1 cellular context compared by ENCODE assay signal in genomic region chr9:93159601-93160418, GRCh38.
TF ChIP-seq lines count a peak whose summit lies in the region.

No MANE protein-coding gene starts in this region.

TF ChIP-seq in HepG2, 621 proteins besides CTCF, POLR2A, EP300 and RAD21 (continued from another document and continues in another):
- TF ChIP-seq, protein P1, sequence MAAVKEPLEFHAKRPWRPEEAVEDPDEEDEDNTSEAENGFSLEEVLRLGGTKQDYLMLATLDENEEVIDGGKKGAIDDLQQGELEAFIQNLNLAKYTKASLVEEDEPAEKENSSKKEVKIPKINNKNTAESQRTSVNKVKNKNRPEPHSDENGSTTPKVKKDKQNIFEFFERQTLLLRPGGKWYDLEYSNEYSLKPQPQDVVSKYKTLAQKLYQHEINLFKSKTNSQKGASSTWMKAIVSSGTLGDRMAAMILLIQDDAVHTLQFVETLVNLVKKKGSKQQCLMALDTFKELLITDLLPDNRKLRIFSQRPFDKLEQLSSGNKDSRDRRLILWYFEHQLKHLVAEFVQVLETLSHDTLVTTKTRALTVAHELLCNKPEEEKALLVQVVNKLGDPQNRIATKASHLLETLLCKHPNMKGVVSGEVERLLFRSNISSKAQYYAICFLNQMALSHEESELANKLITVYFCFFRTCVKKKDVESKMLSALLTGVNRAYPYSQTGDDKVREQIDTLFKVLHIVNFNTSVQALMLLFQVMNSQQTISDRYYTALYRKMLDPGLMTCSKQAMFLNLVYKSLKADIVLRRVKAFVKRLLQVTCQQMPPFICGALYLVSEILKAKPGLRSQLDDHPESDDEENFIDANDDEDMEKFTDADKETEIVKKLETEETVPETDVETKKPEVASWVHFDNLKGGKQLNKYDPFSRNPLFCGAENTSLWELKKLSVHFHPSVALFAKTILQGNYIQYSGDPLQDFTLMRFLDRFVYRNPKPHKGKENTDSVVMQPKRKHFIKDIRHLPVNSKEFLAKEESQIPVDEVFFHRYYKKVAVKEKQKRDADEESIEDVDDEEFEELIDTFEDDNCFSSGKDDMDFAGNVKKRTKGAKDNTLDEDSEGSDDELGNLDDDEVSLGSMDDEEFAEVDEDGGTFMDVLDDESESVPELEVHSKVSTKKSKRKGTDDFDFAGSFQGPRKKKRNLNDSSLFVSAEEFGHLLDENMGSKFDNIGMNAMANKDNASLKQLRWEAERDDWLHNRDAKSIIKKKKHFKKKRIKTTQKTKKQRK (IDR thresholded peaks at IDR 0.05; ENCODE audit: low read length), result no peak
- TF ChIP-seq PHF21A (CRISPR knock-in tag; IDR thresholded peaks at IDR 0.05) (peak; percentile 48), ZNF672 (CRISPR knock-in tag; IDR thresholded peaks at IDR 0.05) (no peak), HES4 (CRISPR knock-in tag; IDR thresholded peaks at IDR 0.05; ENCODE audit: borderline replicate concordance) (peak; percentile 33; the same call in 1 of the 2 replicates), ZFP62 (CRISPR knock-in tag; IDR thresholded peaks at IDR 0.05) (no peak), POGZ (CRISPR knock-in tag; IDR thresholded peaks at IDR 0.05) (no peak), MTA3 (CRISPR knock-in tag; IDR thresholded peaks at IDR 0.05) (no peak), DR1 (CRISPR knock-in tag; IDR thresholded peaks at IDR 0.05) (no peak), NFKB2 (CRISPR knock-in tag; IDR thresholded peaks at IDR 0.05; ENCODE audit: borderline replicate concordance) (peak; percentile 34; the same call in 1 of the 2 replicates), CSRNP1 (CRISPR knock-in tag; IDR thresholded peaks at IDR 0.05) (no peak), PHF5A (CRISPR knock-in tag; IDR thresholded peaks at IDR 0.05; ENCODE audit: low read depth, unreplicated experiment) (no peak), KAT2B (IDR thresholded peaks at IDR 0.05; ENCODE audit: borderline replicate concordance, low read depth, low read length) (no peak), XRCC5 (optimal IDR thresholded peaks at IDR 0.05; ENCODE audit: low read length) (peak; percentile 80), ZC3H13 (CRISPR knock-in tag; IDR thresholded peaks at IDR 0.05) (no peak), CAMTA2 (CRISPR knock-in tag; IDR thresholded peaks at IDR 0.05; ENCODE audit: borderline replicate concordance) (no peak), ATF7-NPFF (CRISPR knock-in tag; IDR thresholded peaks at IDR 0.05; ENCODE audit: low read depth) (no peak), DNMT3B (CRISPR knock-in tag; conservative IDR thresholded peaks at IDR 0.05) (no peak), NFE2L1 (CRISPR knock-in tag; IDR thresholded peaks at IDR 0.05; ENCODE audit: borderline replicate concordance) (no peak), PRMT3 (CRISPR knock-in tag; IDR thresholded peaks at IDR 0.05; ENCODE audit: borderline replicate concordance, low read depth) (no peak), ZNF800 (CRISPR knock-in tag; IDR thresholded peaks at IDR 0.05) (no peak), ZNF747 (CRISPR knock-in tag; IDR thresholded peaks at IDR 0.05; ENCODE audit: borderline replicate concordance) (no peak), CEBPB (IDR thresholded peaks at IDR 0.05; ENCODE audit: borderline replicate concordance, low read depth, low read length) (no peak), POLR2G (IDR thresholded peaks at IDR 0.05; ENCODE audit: low read depth, low read length) (no peak), ZNF343 (CRISPR knock-in tag; IDR thresholded peaks at IDR 0.05) (no peak), MIER3 (CRISPR knock-in tag; IDR thresholded peaks at IDR 0.05; ENCODE audit: borderline replicate concordance) (peak; percentile 76; the same call in 1 of the 2 replicates), ZNF574 (CRISPR knock-in tag; IDR thresholded peaks at IDR 0.05) (peak; percentile 44; the same call in 1 of the 2 replicates), HIC2 (CRISPR knock-in tag; IDR thresholded peaks at IDR 0.05; ENCODE audit: low read depth) (no peak)
- TF ChIP-seq, protein P2, sequence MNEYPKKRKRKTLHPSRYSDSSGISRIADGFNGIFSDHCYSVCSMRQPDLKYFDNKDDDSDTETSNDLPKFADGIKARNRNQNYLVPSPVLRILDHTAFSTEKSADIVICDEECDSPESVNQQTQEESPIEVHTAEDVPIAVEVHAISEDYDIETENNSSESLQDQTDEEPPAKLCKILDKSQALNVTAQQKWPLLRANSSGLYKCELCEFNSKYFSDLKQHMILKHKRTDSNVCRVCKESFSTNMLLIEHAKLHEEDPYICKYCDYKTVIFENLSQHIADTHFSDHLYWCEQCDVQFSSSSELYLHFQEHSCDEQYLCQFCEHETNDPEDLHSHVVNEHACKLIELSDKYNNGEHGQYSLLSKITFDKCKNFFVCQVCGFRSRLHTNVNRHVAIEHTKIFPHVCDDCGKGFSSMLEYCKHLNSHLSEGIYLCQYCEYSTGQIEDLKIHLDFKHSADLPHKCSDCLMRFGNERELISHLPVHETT (CRISPR knock-in tag; conservative IDR thresholded peaks at IDR 0.05), result no peak
- TF ChIP-seq, protein P3, sequence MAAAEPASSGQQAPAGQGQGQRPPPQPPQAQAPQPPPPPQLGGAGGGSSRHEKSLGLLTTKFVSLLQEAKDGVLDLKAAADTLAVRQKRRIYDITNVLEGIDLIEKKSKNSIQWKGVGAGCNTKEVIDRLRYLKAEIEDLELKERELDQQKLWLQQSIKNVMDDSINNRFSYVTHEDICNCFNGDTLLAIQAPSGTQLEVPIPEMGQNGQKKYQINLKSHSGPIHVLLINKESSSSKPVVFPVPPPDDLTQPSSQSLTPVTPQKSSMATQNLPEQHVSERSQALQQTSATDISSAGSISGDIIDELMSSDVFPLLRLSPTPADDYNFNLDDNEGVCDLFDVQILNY (CRISPR knock-in tag; conservative IDR thresholded peaks at IDR 0.05), result 0 out of 2 replicates have a peak, but pooled peaks have one; percentile 49
- TF ChIP-seq, protein P4, sequence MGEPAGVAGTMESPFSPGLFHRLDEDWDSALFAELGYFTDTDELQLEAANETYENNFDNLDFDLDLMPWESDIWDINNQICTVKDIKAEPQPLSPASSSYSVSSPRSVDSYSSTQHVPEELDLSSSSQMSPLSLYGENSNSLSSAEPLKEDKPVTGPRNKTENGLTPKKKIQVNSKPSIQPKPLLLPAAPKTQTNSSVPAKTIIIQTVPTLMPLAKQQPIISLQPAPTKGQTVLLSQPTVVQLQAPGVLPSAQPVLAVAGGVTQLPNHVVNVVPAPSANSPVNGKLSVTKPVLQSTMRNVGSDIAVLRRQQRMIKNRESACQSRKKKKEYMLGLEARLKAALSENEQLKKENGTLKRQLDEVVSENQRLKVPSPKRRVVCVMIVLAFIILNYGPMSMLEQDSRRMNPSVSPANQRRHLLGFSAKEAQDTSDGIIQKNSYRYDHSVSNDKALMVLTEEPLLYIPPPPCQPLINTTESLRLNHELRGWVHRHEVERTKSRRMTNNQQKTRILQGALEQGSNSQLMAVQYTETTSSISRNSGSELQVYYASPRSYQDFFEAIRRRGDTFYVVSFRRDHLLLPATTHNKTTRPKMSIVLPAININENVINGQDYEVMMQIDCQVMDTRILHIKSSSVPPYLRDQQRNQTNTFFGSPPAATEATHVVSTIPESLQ (CRISPR knock-in tag; conservative IDR thresholded peaks at IDR 0.05), result no peak
- TF ChIP-seq, protein P5, sequence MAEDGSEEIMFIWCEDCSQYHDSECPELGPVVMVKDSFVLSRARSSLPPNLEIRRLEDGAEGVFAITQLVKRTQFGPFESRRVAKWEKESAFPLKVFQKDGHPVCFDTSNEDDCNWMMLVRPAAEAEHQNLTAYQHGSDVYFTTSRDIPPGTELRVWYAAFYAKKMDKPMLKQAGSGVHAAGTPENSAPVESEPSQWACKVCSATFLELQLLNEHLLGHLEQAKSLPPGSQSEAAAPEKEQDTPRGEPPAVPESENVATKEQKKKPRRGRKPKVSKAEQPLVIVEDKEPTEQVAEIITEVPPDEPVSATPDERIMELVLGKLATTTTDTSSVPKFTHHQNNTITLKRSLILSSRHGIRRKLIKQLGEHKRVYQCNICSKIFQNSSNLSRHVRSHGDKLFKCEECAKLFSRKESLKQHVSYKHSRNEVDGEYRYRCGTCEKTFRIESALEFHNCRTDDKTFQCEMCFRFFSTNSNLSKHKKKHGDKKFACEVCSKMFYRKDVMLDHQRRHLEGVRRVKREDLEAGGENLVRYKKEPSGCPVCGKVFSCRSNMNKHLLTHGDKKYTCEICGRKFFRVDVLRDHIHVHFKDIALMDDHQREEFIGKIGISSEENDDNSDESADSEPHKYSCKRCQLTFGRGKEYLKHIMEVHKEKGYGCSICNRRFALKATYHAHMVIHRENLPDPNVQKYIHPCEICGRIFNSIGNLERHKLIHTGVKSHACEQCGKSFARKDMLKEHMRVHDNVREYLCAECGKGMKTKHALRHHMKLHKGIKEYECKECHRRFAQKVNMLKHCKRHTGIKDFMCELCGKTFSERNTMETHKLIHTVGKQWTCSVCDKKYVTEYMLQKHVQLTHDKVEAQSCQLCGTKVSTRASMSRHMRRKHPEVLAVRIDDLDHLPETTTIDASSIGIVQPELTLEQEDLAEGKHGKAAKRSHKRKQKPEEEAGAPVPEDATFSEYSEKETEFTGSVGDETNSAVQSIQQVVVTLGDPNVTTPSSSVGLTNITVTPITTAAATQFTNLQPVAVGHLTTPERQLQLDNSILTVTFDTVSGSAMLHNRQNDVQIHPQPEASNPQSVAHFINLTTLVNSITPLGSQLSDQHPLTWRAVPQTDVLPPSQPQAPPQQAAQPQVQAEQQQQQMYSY (CRISPR knock-in tag; IDR thresholded peaks at IDR 0.05), result no peak
- TF ChIP-seq, protein P6, sequence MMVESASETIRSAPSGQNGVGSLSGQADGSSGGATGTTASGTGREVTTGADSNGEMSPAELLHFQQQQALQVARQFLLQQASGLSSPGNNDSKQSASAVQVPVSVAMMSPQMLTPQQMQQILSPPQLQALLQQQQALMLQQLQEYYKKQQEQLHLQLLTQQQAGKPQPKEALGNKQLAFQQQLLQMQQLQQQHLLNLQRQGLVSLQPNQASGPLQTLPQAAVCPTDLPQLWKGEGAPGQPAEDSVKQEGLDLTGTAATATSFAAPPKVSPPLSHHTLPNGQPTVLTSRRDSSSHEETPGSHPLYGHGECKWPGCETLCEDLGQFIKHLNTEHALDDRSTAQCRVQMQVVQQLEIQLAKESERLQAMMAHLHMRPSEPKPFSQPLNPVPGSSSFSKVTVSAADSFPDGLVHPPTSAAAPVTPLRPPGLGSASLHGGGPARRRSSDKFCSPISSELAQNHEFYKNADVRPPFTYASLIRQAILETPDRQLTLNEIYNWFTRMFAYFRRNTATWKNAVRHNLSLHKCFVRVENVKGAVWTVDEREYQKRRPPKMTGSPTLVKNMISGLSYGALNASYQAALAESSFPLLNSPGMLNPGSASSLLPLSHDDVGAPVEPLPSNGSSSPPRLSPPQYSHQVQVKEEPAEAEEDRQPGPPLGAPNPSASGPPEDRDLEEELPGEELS (CRISPR knock-in tag; IDR thresholded peaks at IDR 0.05), result no peak
